In genomic region chr19:12721656-12722565, GRCh38 we compare ENCODE assay signal across 8 cellular contexts. TPM values are rescaled to one million over a fixed set of nuclear protein-coding genes. Genes with fewer than 3 reads are reported as not detected.
A peak's percentile ranks its signal among the peaks of the same experiment; 100 is the strongest.
DNase-seq lines count a peak whose midpoint lies in the region; ATAC-seq, FAIRE-seq and TF ChIP-seq lines count a peak whose summit lies in the region.

No MANE protein-coding gene starts in this region.

- H3F3A ChIP-seq in PC-3 (ENCODE audit: low read length, unreplicated experiment), result peaks cover 10% of the 10 kb centered on the region

- CTCF ChIA-PET in PC-3 (lab: Charles Lee), result interaction anchor here (0.8 kb wide), 1 partner anchor 45 kb away, joined by 4 read pairs; no protein-coding TSS in a partner anchor

- POLR2A ChIA-PET in PC-3 (lab: Charles Lee; ENCODE audit: unreplicated experiment), result interaction anchor here (0.6 kb wide), 4 partner anchors 11 to 465 kb away, joined by 3 read pairs; no protein-coding TSS in a partner anchor

- DNase-seq in PC-3, result peak; percentile 51
- DNase-seq in activated naive CD4-positive, alpha-beta T cell treated with anti-CD3 and anti-CD28 coated beads, Interleukin-2, amount 50 U/mL, for 16 hours, result peak; percentile 52
- DNase-seq in frontal cortex (ENCODE audit: low spot score in 2 of 2), result peak; percentile 82 to 84
- peak; percentile 82 to 90 for DNase-seq in aorta

- H3K9me3 ChIP-seq in PC-3 (ENCODE audit: low read length) (no peaks in the 10 kb centered on the region), neutrophil (no peaks in the 10 kb centered on the region), aorta (ENCODE audit: control insufficient read depth, low read length) (no peaks in the 10 kb centered on the region)

- no peak for TF ChIP-seq CTCF in PC-3 (conservative IDR thresholded peaks at IDR 0.05; ENCODE audit: low read depth, low read length)
- no peak for TF ChIP-seq CTCF in neutrophil (IDR thresholded peaks at IDR 0.05)

- H2AFZ ChIP-seq in ACC112 (ENCODE audit: low read length, unreplicated experiment), result peak overlapping the region; percentile 6
- H2AFZ ChIP-seq in PC-3 (ENCODE audit: low read length), result peak overlapping the region; percentile 49; the same call in 1 of the 2 replicates

- H3K9ac ChIP-seq in PC-3 (ENCODE audit: low read length), result peak overlapping the region; percentile 87

- peak overlapping the region; percentile 98 for H3K4me3 ChIP-seq in ACC112 (ENCODE audit: low read depth, low read length)
- H3K4me3 ChIP-seq in PC-3 (ENCODE audit: low read length), result peak overlapping the region; percentile 89
- peak overlapping the region; percentile 62 to 81 for H3K4me3 ChIP-seq in neutrophil (ENCODE audit: low read depth in 1 of 2, low read length in 1 of 2)
- H3K4me3 ChIP-seq in aorta (ENCODE audit: low read length in 2 of 2), result peak overlapping the region; percentile 68 to 97

- H3K4me1 ChIP-seq in ACC112 (ENCODE audit: control insufficient read depth, insufficient read depth, low read length, unreplicated experiment), result peaks cover 14% of the 10 kb centered on the region
- H3K4me1 ChIP-seq in PC-3 (ENCODE audit: insufficient read depth, low read length), result peaks cover 37% of the 10 kb centered on the region
- H3K4me1 ChIP-seq in neutrophil (ENCODE audit: control insufficient read depth in 1 of 2, insufficient read depth in 1 of 2, low read depth in 1 of 2, low read length in 1 of 2), result peaks cover 33 to 35% of the 10 kb centered on the region in 2 experiments
- no peaks in the 10 kb centered on the region for H3K4me1 ChIP-seq in aorta (ENCODE audit: control insufficient read depth in 1 of 2, insufficient read depth in 2 of 2, low read length in 2 of 2)

- H3K9me2 ChIP-seq in PC-3 (replicated peaks; ENCODE audit: low read length), result no peaks in the 10 kb centered on the region

- peaks cover 53% of the 10 kb centered on the region for H3K79me2 ChIP-seq in ACC112 (ENCODE audit: control insufficient read depth, insufficient read depth, low read length, unreplicated experiment)
- H3K79me2 ChIP-seq in PC-3 (ENCODE audit: low read length), result peaks cover 72% of the 10 kb centered on the region

- no peak for FAIRE-seq in frontal cortex (lab: Jason Lieb, UNC)

- no TSS peak for BruUV-seq in PC-3 (replicated peaks; lab: Mats Ljungman, UMichigan)

- intact Hi-C loops in PC-3 (cut with micrococcal nuclease) (no loop called here), aorta (cut with DNase I) (loop anchor here (2.0 to 5.0 kb wide), 2 partner anchors 41 to 75 kb away; partner anchors contain the start of gene DHPS (in 1 of the 2))

- peaks cover 19% of the 10 kb centered on the region; the same call in 1 of the 2 replicates for H4K20me1 ChIP-seq in PC-3 (ENCODE audit: low read length)

- peak overlapping the region; percentile 90 for H3K27ac ChIP-seq in ACC112 (ENCODE audit: low read depth, low read length)
- H3K27ac ChIP-seq in PC-3 (ENCODE audit: low read length), result peak overlapping the region; percentile 68
- peak overlapping the region; percentile 84 for H3K27ac ChIP-seq in neutrophil
- H3K27ac ChIP-seq in aorta (ENCODE audit: low read depth in 1 of 2, low read length in 2 of 2), result peak overlapping the region; percentile 49 to 59

- H3K4me2 ChIP-seq in PC-3 (ENCODE audit: low read length), result peak overlapping the region; percentile 94

- H3K27me3 ChIP-seq in ACC112 (ENCODE audit: insufficient read depth, low read length) (no peaks in the 10 kb centered on the region), PC-3 (ENCODE audit: low read length) (no peaks in the 10 kb centered on the region), neutrophil (peaks cover 11% of the 10 kb centered on the region), aorta (ENCODE audit: control insufficient read depth in 1 of 2, insufficient read depth in 2 of 2, low read length in 1 of 2) (no peaks in the 10 kb centered on the region)

- WGBS in aorta, 2 donors, result 1% methylated on average over 57 to 65 of the region's 65 CpGs

- H3K36me3 ChIP-seq in ACC112 (ENCODE audit: insufficient read depth, low read length), result no peaks in the 10 kb centered on the region
- H3K36me3 ChIP-seq in PC-3 (ENCODE audit: low read depth, low read length), result peaks cover 16% of the 10 kb centered on the region; the same call in 1 of the 2 replicates
- H3K36me3 ChIP-seq in neutrophil, result peaks cover 15% of the 10 kb centered on the region
- peaks cover 0 to 3% of the 10 kb centered on the region in 2 donors for H3K36me3 ChIP-seq in aorta (ENCODE audit: control insufficient read depth in 1 of 2, insufficient read depth in 2 of 2, low read length in 1 of 2)

- ATAC-seq in GM18511 (IDR thresholded peaks at IDR 0.05; ENCODE audit: unreplicated experiment), result peak; percentile 40
- peak; percentile 6 for ATAC-seq in HG03139 (IDR thresholded peaks at IDR 0.05; ENCODE audit: unreplicated experiment)
- peak; percentile 25 for ATAC-seq in PC-3
- ATAC-seq in aorta (ENCODE audit: low FRiP score), result peak; percentile 69

RNA-seq across cellular contexts. Expression of gene TNPO2, which starts 1.8 kb away (rescaled TPM):
- total RNA-seq in PC-3 (2014; rRNA removed) (50.6 and 73.3 TPM in 2 replicates), frontal cortex (68.5 TPM), aorta (10 to 100 TPM; 61.5 to 71.8 TPM)
- polyA plus RNA-seq in aorta, result 10 to 100 TPM; 15.2 to 38.5 TPM

RNA-seq across cellular contexts. Expression of gene TRIR, which starts 12.6 kb away (rescaled TPM):
- 497 and 841 TPM in 2 replicates for total RNA-seq in PC-3 (2014; rRNA removed)
- total RNA-seq in frontal cortex, result 216 TPM
- total RNA-seq in aorta, result 100 to 1,000 TPM; 119 to 121 TPM
- 100 to 1,000 TPM; 233 to 289 TPM for polyA plus RNA-seq in aorta

RNA-seq across cellular contexts. Expression of gene GET3, which starts 15.4 kb away (rescaled TPM):
- total RNA-seq in PC-3 (2014; rRNA removed) (251 and 264 TPM in 2 replicates), frontal cortex (85.2 TPM), aorta (10 to 100 TPM; 35.4 to 42.2 TPM)
- 10 to 100 TPM; 61.2 to 70.6 TPM for polyA plus RNA-seq in aorta

RNA-seq across cellular contexts. Expression of gene FBXW9, which starts 25.5 kb away (rescaled TPM):
- total RNA-seq in PC-3 (2014; rRNA removed) (27.5 and 34.6 TPM in 2 replicates), frontal cortex (6.5 TPM), aorta (1 to 10 TPM; 1.9 to 4.8 TPM)
- polyA plus RNA-seq in aorta, result 1 to 10 TPM; 4.1 to 5.4 TPM

RNA-seq across cellular contexts. Expression of gene BEST2, which starts 29.7 kb away (rescaled TPM):
- total RNA-seq in PC-3 (2014; rRNA removed), result 0.07 TPM in 1 of 2 replicates, not detected in the other
- not detected for total RNA-seq in frontal cortex
- not detected for total RNA-seq in aorta
- polyA plus RNA-seq in aorta, result 1 to 10 TPM in 1 of 2 donors, not detected in 1; 2.5 TPM

Comparison
In these comparisons a context has a peak if more than half of its experiments do, and no peak if none do; other contexts are left out.
1. Peak in every context shown above with its lines: DNase-seq, ATAC-seq, H3K4me3 ChIP-seq and H3K27ac ChIP-seq.
2. ATAC-seq: peak in every context shown above with its lines; median percentile 69 in aorta; 40 in GM18511; 25 in PC-3; 6 in HG03139.